Comparison of ENCODE assay signal across 30 cellular contexts in the genomic region with DNA sequence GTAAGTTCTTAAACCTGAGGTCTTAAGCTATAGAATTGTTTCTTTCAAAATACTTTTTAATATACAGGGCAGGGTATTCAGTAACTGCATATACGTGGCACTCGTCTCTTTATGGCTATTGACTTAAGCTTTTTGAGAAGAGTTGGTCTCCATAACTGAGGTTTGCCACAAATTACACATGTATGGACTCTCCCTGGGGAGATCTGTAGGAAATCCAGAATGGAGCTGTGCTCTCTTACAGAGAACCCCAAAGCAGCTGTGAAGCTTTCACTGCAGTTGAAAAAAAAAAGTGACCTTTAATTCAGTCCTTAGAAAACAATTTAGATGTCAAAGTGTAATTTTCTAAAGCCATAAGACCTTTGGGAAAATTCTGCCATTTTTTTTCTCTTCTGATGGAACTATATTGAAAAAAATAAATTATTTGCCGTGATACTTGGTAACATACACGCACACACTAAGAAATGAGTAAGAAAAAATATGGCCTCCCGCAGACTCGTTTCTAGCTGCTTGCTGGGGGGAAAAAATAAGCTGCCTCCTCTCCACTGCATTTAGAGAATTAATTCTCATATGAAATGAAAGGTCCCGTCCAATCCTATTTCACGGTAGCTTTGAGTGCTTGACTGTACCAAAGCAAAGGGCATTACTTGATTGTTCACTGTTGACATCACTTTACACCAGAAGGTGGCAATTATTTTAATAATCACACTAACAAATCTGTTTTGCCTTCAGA.
DNase-seq lines count a peak whose midpoint lies in the region; ATAC-seq, FAIRE-seq and TF ChIP-seq lines count a peak whose summit lies in the region.
"Had no signal": no experiment of that assay in that cellular context is flagged by ENCODE, and none has a peak within 500 bp of the region (broad histone marks: within the 10 kb centered on the region; RNA-seq: fewer than 3 reads in every experiment).

No MANE protein-coding gene starts in this region.

- H3K4me3 Mint-ChIP-seq in astrocyte (ENCODE audit: unreplicated experiment), result peak overlapping the region; percentile 91
- H3K4me3 Mint-ChIP-seq in activated CD4-positive, alpha-beta T cell treated with anti-CD3 and anti-CD28 coated beads for 36 hours, result no peak overlapping the region
- H3K4me3 Mint-ChIP-seq: activated B cell treated with CpG ODN at 0.5 μM for 24 hours; activated CD8-positive, alpha-beta memory T cell treated with anti-CD3 and anti-CD28 coated beads, Interleukin-2, amount 10 ng/mL, durations not matched to agents 7 days and 5 days; activated naive CD4-positive, alpha-beta T cell treated with anti-CD3 and anti-CD28 coated beads for 36 hours; activated T-cell treated with anti-CD3 and anti-CD28 coated beads, Interleukin-2, amount 50 U/mL, for 72 hours; CD4-positive, CD25-positive, alpha-beta regulatory T cell had no signal

- peak overlapping the region; percentile 61 for H3K4me3 ChIP-seq in astrocyte (ENCODE audit: insufficient read depth, low read depth, low read length)
- peak overlapping the region; percentile 33 for H3K4me3 ChIP-seq in mesodermal cell (ENCODE audit: extremely low read depth, insufficient read depth, low read length, poor library complexity, severe bottlenecking)
- H3K4me3 ChIP-seq: adrenal gland, breast epithelium, lower lobe of right lung, Peyer's patch, prostate gland, uterus had no signal

- peaks cover 28% of the 10 kb centered on the region for H3K4me1 Mint-ChIP-seq in astrocyte (ENCODE audit: low read depth, unreplicated experiment)
- no peaks in the 10 kb centered on the region for H3K4me1 Mint-ChIP-seq in activated CD4-positive, alpha-beta T cell treated with anti-CD3 and anti-CD28 coated beads for 36 hours
- H3K4me1 Mint-ChIP-seq: activated B cell treated with CpG ODN at 0.5 μM for 24 hours; activated CD8-positive, alpha-beta memory T cell treated with anti-CD3 and anti-CD28 coated beads, Interleukin-2, amount 10 ng/mL, durations not matched to agents 7 days and 5 days; CD4-positive, CD25-positive, alpha-beta regulatory T cell had no signal

- peaks cover 20% of the 10 kb centered on the region for H3K36me3 Mint-ChIP-seq in astrocyte (ENCODE audit: low read depth, unreplicated experiment)
- no peaks in the 10 kb centered on the region for H3K36me3 Mint-ChIP-seq in activated CD4-positive, alpha-beta T cell treated with anti-CD3 and anti-CD28 coated beads for 36 hours (ENCODE audit: low read depth)
- H3K36me3 Mint-ChIP-seq: activated CD8-positive, alpha-beta memory T cell treated with anti-CD3 and anti-CD28 coated beads, Interleukin-2, amount 10 ng/mL, durations not matched to agents 7 days and 5 days; CD4-positive, CD25-positive, alpha-beta regulatory T cell had no signal

- DNase-seq in A172 (ENCODE audit: low spot score) (peak; percentile 56), M059J (ENCODE audit: low read depth) (peak; percentile 49), astrocyte (ENCODE audit: low read depth) (no peak), epidermal melanocyte (ENCODE audit: insufficient read length, low spot score) (no peak)
- DNase-seq in activated CD4-positive, alpha-beta T cell treated with anti-CD3 and anti-CD28 coated beads for 36 hours, result no peak
- DNase-seq in activated CD8-positive, alpha-beta memory T cell treated with anti-CD3 and anti-CD28 coated beads, Interleukin-2, amount 50 U/mL, for 4 hours, result no peak
- DNase-seq: 8988T; activated B cell treated with CpG ODN at 0.5 μM for 24 hours; activated CD8-positive, alpha-beta memory T cell treated with anti-CD3 and anti-CD28 coated beads, Interleukin-2, amount 10 ng/mL, durations not matched to agents 7 days and 5 days; activated naive CD4-positive, alpha-beta T cell treated with anti-CD3 and anti-CD28 coated beads for 36 hours; activated T-cell treated with anti-CD3 and anti-CD28 coated beads, Interleukin-2, amount 50 U/mL, for 72 hours; adrenal gland; CD4-positive, CD25-positive, alpha-beta regulatory T cell; IMR-90; kidney glomerular epithelial cell; lower lobe of right lung; NCI-H1092 treated with DMSO at 0.1 percent for 48 hours; NCI-H2081; NCI-H510A; Peyer's patch; SIG-M5; stimulated activated naive CD4-positive, alpha-beta T cell; T1000; uterus had no signal

- intact Hi-C loops in activated CD4-positive, alpha-beta T cell treated with anti-CD3 and anti-CD28 coated beads for 36 hours (cut with DNase I, micrococcal nuclease), result no loop called here

- H3K27me3 Mint-ChIP-seq in astrocyte (ENCODE audit: low read depth, unreplicated experiment), result no peaks in the 10 kb centered on the region
- H3K27me3 Mint-ChIP-seq in activated CD4-positive, alpha-beta T cell treated with anti-CD3 and anti-CD28 coated beads for 36 hours, result no peaks in the 10 kb centered on the region
- H3K27me3 Mint-ChIP-seq: activated B cell treated with CpG ODN at 0.5 μM for 24 hours; activated CD8-positive, alpha-beta memory T cell treated with anti-CD3 and anti-CD28 coated beads, Interleukin-2, amount 10 ng/mL, durations not matched to agents 7 days and 5 days; CD4-positive, CD25-positive, alpha-beta regulatory T cell had no signal

- peaks cover 28% of the 10 kb centered on the region for H3K79me2 ChIP-seq in astrocyte (ENCODE audit: insufficient read depth, low read length)

- WGBS in mesodermal cell (ENCODE audit: insufficient coverage in 2 of 2), 2 experiments, result 59 to 67% methylated on average over 3 to 5 of the region's 8 CpGs

- H3K9ac ChIP-seq in astrocyte (ENCODE audit: low read length), result peak overlapping the region; percentile 89

- H3K27ac Mint-ChIP-seq in astrocyte (ENCODE audit: unreplicated experiment), result peak overlapping the region; percentile 99
- no peak overlapping the region for H3K27ac Mint-ChIP-seq in activated CD4-positive, alpha-beta T cell treated with anti-CD3 and anti-CD28 coated beads for 36 hours
- H3K27ac Mint-ChIP-seq: activated B cell treated with CpG ODN at 0.5 μM for 24 hours; activated CD8-positive, alpha-beta memory T cell treated with anti-CD3 and anti-CD28 coated beads, Interleukin-2, amount 10 ng/mL, durations not matched to agents 7 days and 5 days; activated naive CD4-positive, alpha-beta T cell treated with anti-CD3 and anti-CD28 coated beads for 36 hours; activated T-cell treated with anti-CD3 and anti-CD28 coated beads, Interleukin-2, amount 50 U/mL, for 72 hours; CD4-positive, CD25-positive, alpha-beta regulatory T cell had no signal

- H3K36me3 ChIP-seq in astrocyte (ENCODE audit: insufficient read depth, low read length) (no peaks in the 10 kb centered on the region), mesodermal cell (ENCODE audit: control insufficient read depth, insufficient read depth, low read length) (peaks cover under 1% of the 10 kb centered on the region)
- H3K36me3 ChIP-seq: adrenal gland, breast epithelium, lower lobe of right lung, neutrophil, Peyer's patch, prostate gland, uterus had no signal

- H4K20me1 ChIP-seq in astrocyte (ENCODE audit: insufficient read depth, low read length), result no peaks in the 10 kb centered on the region

- H3K4me1 ChIP-seq in astrocyte (ENCODE audit: insufficient read depth, low read length) (peaks cover 28% of the 10 kb centered on the region), mesodermal cell (ENCODE audit: control insufficient read depth, insufficient read depth, low read length, poor library complexity, severe bottlenecking) (peaks cover 19% of the 10 kb centered on the region)
- H3K4me1 ChIP-seq: adrenal gland, breast epithelium, lower lobe of right lung, Peyer's patch, prostate gland, uterus had no signal

- no peak overlapping the region for H2AFZ ChIP-seq in astrocyte (ENCODE audit: low read depth, low read length)

- no peak for TF ChIP-seq CTCF in astrocyte (IDR thresholded peaks at IDR 0.05; ENCODE audit: insufficient read depth, low read depth, low read length)

- no peak for FAIRE-seq in astrocyte (lab: Jason Lieb, UNC)

- H3K27ac ChIP-seq in astrocyte (ENCODE audit: low read depth, low read length) (peak overlapping the region; percentile 95), mesodermal cell (ENCODE audit: low read depth, low read length, severe bottlenecking) (peak overlapping the region; percentile 86)
- H3K27ac ChIP-seq: adrenal gland, breast epithelium, epithelial cell of prostate, lower lobe of right lung, neutrophil, Peyer's patch, prostate gland, uterus had no signal

- POLR2A ChIA-PET in activated CD4-positive, alpha-beta T cell treated with anti-CD3 and anti-CD28 coated beads for 36 hours (lab: Charles Lee), result no interaction called here

- no peaks in the 10 kb centered on the region for H3K9me3 ChIP-seq in astrocyte (ENCODE audit: insufficient read depth, low read depth, low read length)
- no peaks in the 10 kb centered on the region for H3K9me3 ChIP-seq in mesodermal cell (ENCODE audit: control insufficient read depth, low read length)
- H3K9me3 ChIP-seq: adrenal gland, breast epithelium, lower lobe of right lung, neutrophil, Peyer's patch, prostate gland, uterus had no signal

- CTCF ChIA-PET in activated CD4-positive, alpha-beta T cell treated with anti-CD3 and anti-CD28 coated beads for 36 hours (lab: Charles Lee), result no interaction called here

- peak overlapping the region; percentile 81 for H3K4me2 ChIP-seq in astrocyte (ENCODE audit: low read length)

- no peak for ATAC-seq in HG03439 (IDR thresholded peaks at IDR 0.05; ENCODE audit: unreplicated experiment)
- ATAC-seq in activated CD4-positive, alpha-beta T cell treated with anti-CD3 and anti-CD28 coated beads for 36 hours, result no peak
- ATAC-seq: activated CD8-positive, alpha-beta memory T cell treated with anti-CD3 and anti-CD28 coated beads, Interleukin-2, amount 10 ng/mL, durations not matched to agents 7 days and 5 days; activated T-cell treated with anti-CD3 and anti-CD28 coated beads, Interleukin-2, amount 50 U/mL, for 72 hours; lower lobe of right lung had no signal

- H3K27me3 ChIP-seq in astrocyte (ENCODE audit: insufficient read depth, low read length), result no peaks in the 10 kb centered on the region
- H3K27me3 ChIP-seq: adrenal gland, breast epithelium, neutrophil, Peyer's patch, uterus had no signal

- H3K9me3 Mint-ChIP-seq in astrocyte (ENCODE audit: unreplicated experiment), result peaks cover 3% of the 10 kb centered on the region
- H3K9me3 Mint-ChIP-seq in activated CD4-positive, alpha-beta T cell treated with anti-CD3 and anti-CD28 coated beads for 36 hours (ENCODE audit: low read depth), result no peaks in the 10 kb centered on the region
- H3K9me3 Mint-ChIP-seq: activated B cell treated with CpG ODN at 0.5 μM for 24 hours had no signal

Comparison
In these comparisons a context has a peak if more than half of its experiments do, and no peak if none do; other contexts are left out.
1. DNase-seq: peak in A172 (single experiment) and M059J (single experiment); none in astrocyte (single experiment), activated CD4-positive, alpha-beta T cell treated with anti-CD3 and anti-CD28 coated beads for 36 hours (single experiment), epidermal melanocyte (single experiment) and activated CD8-positive, alpha-beta memory T cell treated with anti-CD3 and anti-CD28 coated beads, Interleukin-2, amount 50 U/mL, for 4 hours (single experiment).